Comparison of ENCODE assay signal across 24 cellular contexts in genomic region chr9:7507539-7508251, GRCh38.
"Had no signal": no experiment of that assay in that cellular context is flagged by ENCODE, and none has a peak within 500 bp of the region (broad histone marks: within the 10 kb centered on the region; RNA-seq: fewer than 3 reads in every experiment).

No MANE protein-coding gene starts in this region.

- H3K27me3 ChIP-seq: ascending aorta, breast epithelium, cardiac muscle cell had no signal

- H3K9me3 ChIP-seq: ascending aorta, breast epithelium had no signal

- H3K4me3 ChIP-seq: ascending aorta, breast epithelium, cardiac muscle cell, coronary artery, dorsolateral prefrontal cortex had no signal

- H3K4me1 ChIP-seq: ascending aorta, breast epithelium had no signal

- ATAC-seq: activated CD4-positive, alpha-beta T cell treated with anti-CD3 and anti-CD28 coated beads for 36 hours; activated naive CD4-positive, alpha-beta T cell treated with anti-CD3 and anti-CD28 coated beads, Interleukin-2, amount 50 U/mL, for 72 hours; activated T-cell treated with anti-CD3 and anti-CD28 coated beads, Interleukin-2, amount 50 U/mL, for 72 hours; esophagus mucosa had no signal

- DNase-seq: activated CD4-positive, alpha-beta memory T cell treated with anti-CD3 and anti-CD28 coated beads, Interleukin-2, amount 10 ng/mL, durations not matched to agents 7 days and 5 days; activated CD4-positive, alpha-beta T cell treated with anti-CD3 and anti-CD28 coated beads for 36 hours; activated CD4-positive, alpha-beta T cell treated with anti-CD3 and anti-CD28 coated beads, Interleukin-2, amount 10 ng/mL, durations not matched to agents 7 days and 5 days; activated CD4-positive, alpha-beta T cell treated with anti-CD3 and anti-CD28 coated beads, Interleukin-2, amount 50 U/mL, for 4 hours; activated CD4-positive, CD25-positive, alpha-beta regulatory T cell; activated CD4-positive, CD25-positive, alpha-beta regulatory T cell treated with anti-CD3 and anti-CD28 coated beads, Interleukin-2, amount 50 U/mL, for 72 hours; activated CD8-positive, alpha-beta memory T cell treated with anti-CD3 and anti-CD28 coated beads, Interleukin-2, amount 50 U/mL, for 48 hours; activated gamma-delta T cell; activated naive CD4-positive, alpha-beta T cell; activated naive CD4-positive, alpha-beta T cell treated with anti-CD3 and anti-CD28 coated beads, Interleukin-2, amount 10 ng/mL, durations not matched to agents 7 days and 5 days; activated naive CD8-positive, alpha-beta T cell treated with anti-CD3 and anti-CD28 coated beads, Interleukin-2, amount 10 ng/mL, durations not matched to agents 7 days and 5 days; activated T-cell treated with anti-CD3 and anti-CD28 coated beads for 4 hours; activated T-cell treated with anti-CD3 and anti-CD28 coated beads, Interleukin-2, amount 50 U/mL, for 24 hours; activated T-cell treated with anti-CD3 and anti-CD28 coated beads, Interleukin-2, amount 50 U/mL, for 72 hours; dorsolateral prefrontal cortex; effector memory CD4-positive, alpha-beta T cell; endodermal cell; T-helper 2 cell had no signal

- H3K27ac ChIP-seq: ascending aorta, breast epithelium, cardiac muscle cell, coronary artery, dorsolateral prefrontal cortex had no signal

- H3K36me3 ChIP-seq: ascending aorta, breast epithelium, cardiac muscle cell had no signal
